20 cellular contexts compared by ENCODE assay signal in genomic region chr16:14553447-14553846, GRCh38.
DNase-seq lines count a peak whose midpoint lies in the region; ATAC-seq and TF ChIP-seq lines count a peak whose summit lies in the region.
"Had no signal": no experiment of that assay in that cellular context is flagged by ENCODE, and none has a peak within 500 bp of the region (broad histone marks: within the 10 kb centered on the region; RNA-seq: fewer than 3 reads in every experiment).

No MANE protein-coding gene starts in this region.

- TF ChIP-seq CTCF in endodermal cell (conservative IDR thresholded peaks at IDR 0.05): no peak

- DNase-seq in NCI-H82 (lab: John Stamatoyannopoulos, UW): peak; percentile 21
- DNase-seq in NCI-H82 treated with DMSO at 0.1 percent for 48 hours (lab: John Stamatoyannopoulos, UW; ENCODE audit: unreplicated experiment): no peak
- DNase-seq in OCI-M1 (lab: John Stamatoyannopoulos, UW): peak; percentile 17
- no peak for DNase-seq in endodermal cell
- no peak for DNase-seq in HUDEP-2 (lab: John Stamatoyannopoulos, UW; ENCODE audit: unreplicated experiment in 76 of 76)
- DNase-seq: 8988T; ACHN; AML-193; BE2C; CD4-positive, alpha-beta T cell; CD8-positive, alpha-beta memory T cell; DMS153; DND-41; GM23248; H9 had no signal

- H3K36me3 ChIP-seq in endodermal cell (ENCODE audit: control insufficient read depth, insufficient read depth, low read length): peaks cover 49% of the 10 kb centered on the region

- no peaks in the 10 kb centered on the region for H3K9me3 Mint-ChIP-seq in endodermal cell
- H3K9me3 Mint-ChIP-seq: CD4-positive, alpha-beta T cell; CD8-positive, alpha-beta memory T cell; H9 had no signal

- no peak overlapping the region for H3K4me3 ChIP-seq in endodermal cell (ENCODE audit: low read length)
- H3K4me3 ChIP-seq: A549; BLaER1 treated with 17β-estradiol and CSF1 and Interleukin-3, amounts not matched to agents 10 nM and 100 nM; GM23248 had no signal

- ATAC-seq in GM21619 (IDR thresholded peaks at IDR 0.05; ENCODE audit: unreplicated experiment): no peak
- ATAC-seq: A549, HCT116 had no signal

- no peak overlapping the region for H3K9ac ChIP-seq in endodermal cell (ENCODE audit: extremely low read depth, low read length, poor library complexity, severe bottlenecking)
- H3K9ac ChIP-seq: BLaER1 treated with 17β-estradiol and CSF1 and Interleukin-3, amounts not matched to agents 10 nM and 100 nM; GM23248 had no signal

- H3K27ac Mint-ChIP-seq in endodermal cell: peak overlapping the region; percentile 14
- H3K27ac Mint-ChIP-seq: CD4-positive, alpha-beta T cell; CD8-positive, alpha-beta memory T cell had no signal

- WGBS in endodermal cell (ENCODE audit: insufficient coverage in 1 of 2, insufficient read length in 1 of 2), 2 experiments: 94 to 100% methylated on average over 1 to 4 of the region's 4 CpGs

- peaks cover 17% of the 10 kb centered on the region for H3K4me1 Mint-ChIP-seq in endodermal cell
- H3K4me1 Mint-ChIP-seq: CD14-positive monocyte had no signal

- no peaks in the 10 kb centered on the region for H3K27me3 Mint-ChIP-seq in endodermal cell (ENCODE audit: insufficient read depth)
- H3K27me3 Mint-ChIP-seq: CD4-positive, alpha-beta T cell; CD8-positive, alpha-beta memory T cell had no signal

- H3K27ac ChIP-seq in endodermal cell (ENCODE audit: low read depth, low read length): no peak overlapping the region
- H3K27ac ChIP-seq: A549; BLaER1 treated with 17β-estradiol and CSF1 and Interleukin-3, amounts not matched to agents 10 nM and 100 nM; GM23248 had no signal

- H3K4me1 ChIP-seq in endodermal cell (ENCODE audit: control insufficient read depth, insufficient read depth, low read length): peaks cover 4% of the 10 kb centered on the region
- H3K4me1 ChIP-seq: BE2C; BLaER1 treated with 17β-estradiol and CSF1 and Interleukin-3, amounts not matched to agents 10 nM and 100 nM had no signal

- H3K9me3 ChIP-seq in endodermal cell (ENCODE audit: control insufficient read depth, low read length): no peaks in the 10 kb centered on the region
- H3K9me3 ChIP-seq: A549; BE2C; BLaER1 treated with 17β-estradiol and CSF1 and Interleukin-3, amounts not matched to agents 10 nM and 100 nM had no signal

- H3K4me3 Mint-ChIP-seq in endodermal cell: no peak overlapping the region
- H3K4me3 Mint-ChIP-seq: CD14-positive monocyte; CD4-positive, alpha-beta T cell; CD8-positive, alpha-beta memory T cell; H9 had no signal

- H3K27me3 ChIP-seq in endodermal cell (ENCODE audit: control insufficient read depth, insufficient read depth, low read length, poor library complexity, severe bottlenecking): no peaks in the 10 kb centered on the region
- H3K27me3 ChIP-seq: BE2C; BLaER1 treated with 17β-estradiol and CSF1 and Interleukin-3, amounts not matched to agents 10 nM and 100 nM had no signal

- peaks cover 34% of the 10 kb centered on the region for H3K36me3 Mint-ChIP-seq in endodermal cell (ENCODE audit: low read depth)

Comparison
In these comparisons a context has a peak if more than half of its experiments do, and no peak if none do; other contexts are left out.
1. DNase-seq: peak in NCI-H82 (single experiment) and OCI-M1 (single experiment); none in NCI-H82 treated with DMSO at 0.1 percent for 48 hours (single experiment), endodermal cell (single experiment) and HUDEP-2 (0 of 76).